Comparison of ENCODE assay signal across 8 cellular contexts in genomic region chr9:89312154-89312616, GRCh38. TPM values are rescaled to one million over a fixed set of nuclear protein-coding genes. Genes with fewer than 3 reads are reported as not detected.
DNase-seq lines count a peak whose midpoint lies in the region; ATAC-seq, FAIRE-seq and TF ChIP-seq lines count a peak whose summit lies in the region.

No MANE protein-coding gene starts in this region.

- WGBS in endodermal cell (ENCODE audit: insufficient coverage in 1 of 2, insufficient read length in 1 of 2), 2 experiments, result 0 to 1% methylated on average over 7 to 11 of the region's 11 CpGs

- no peaks in the 10 kb centered on the region for H3K9me3 ChIP-seq in endodermal cell (ENCODE audit: control insufficient read depth, low read length)

- H3K4me3 Mint-ChIP-seq in endodermal cell (peak overlapping the region; percentile 94), osteocyte (ENCODE audit: unreplicated experiment) (peak overlapping the region; percentile 91)

- no peak for ATAC-seq in HG03039 (IDR thresholded peaks at IDR 0.05; ENCODE audit: unreplicated experiment)

- FAIRE-seq in RCC 7860 (lab: Jason Lieb, UNC), result no peak

- H3K9me3 Mint-ChIP-seq in endodermal cell (no peaks in the 10 kb centered on the region), osteocyte (ENCODE audit: unreplicated experiment) (no peaks in the 10 kb centered on the region)

- no peak for TF ChIP-seq CTCF in endodermal cell (conservative IDR thresholded peaks at IDR 0.05)
- no peak for TF ChIP-seq CTCF in osteocyte (IDR thresholded peaks at IDR 0.05)

- no peak overlapping the region for H3K27ac ChIP-seq in endodermal cell (ENCODE audit: low read depth, low read length)

- peak overlapping the region; percentile 94 for H3K27ac Mint-ChIP-seq in endodermal cell
- H3K27ac Mint-ChIP-seq in osteocyte (ENCODE audit: unreplicated experiment), result peak overlapping the region; percentile 81

- no peaks in the 10 kb centered on the region for H3K27me3 ChIP-seq in endodermal cell (ENCODE audit: control insufficient read depth, insufficient read depth, low read length, poor library complexity, severe bottlenecking)

- H3K4me3 ChIP-seq in endodermal cell (ENCODE audit: low read length), result peak overlapping the region; percentile 96

- peak overlapping the region; percentile 98 for H3K9ac ChIP-seq in endodermal cell (ENCODE audit: extremely low read depth, low read length, poor library complexity, severe bottlenecking)

- H3K27me3 Mint-ChIP-seq in endodermal cell (ENCODE audit: insufficient read depth) (no peaks in the 10 kb centered on the region), osteocyte (ENCODE audit: unreplicated experiment) (no peaks in the 10 kb centered on the region)

- H3K4me1 ChIP-seq in endodermal cell (ENCODE audit: control insufficient read depth, insufficient read depth, low read length), result peaks cover 7% of the 10 kb centered on the region

- H3K36me3 Mint-ChIP-seq in endodermal cell (ENCODE audit: low read depth), result peaks cover 26% of the 10 kb centered on the region
- H3K36me3 Mint-ChIP-seq in osteocyte (ENCODE audit: unreplicated experiment), result peaks cover 4% of the 10 kb centered on the region

- H3K36me3 ChIP-seq in endodermal cell (ENCODE audit: control insufficient read depth, insufficient read depth, low read length), result peaks cover 42% of the 10 kb centered on the region

- H3K4me1 Mint-ChIP-seq in endodermal cell, result peaks cover 19% of the 10 kb centered on the region
- peaks cover 39% of the 10 kb centered on the region for H3K4me1 Mint-ChIP-seq in osteocyte (ENCODE audit: unreplicated experiment)

- DNase-seq in SIG-M5 treated with dmso at 0.1 percent for 504 hours (lab: John Stamatoyannopoulos, UW; ENCODE audit: unreplicated experiment) (peak; percentile 17), SIG-M5 (lab: John Stamatoyannopoulos, UW) (no peak), RCC 7860 (ENCODE audit: low spot score) (peak; percentile 32), endodermal cell (no peak), osteocyte (ENCODE audit: extremely low spot score, unreplicated experiment) (no peak), inferior parietal cortex (ENCODE audit: extremely low spot score) (no peak)
- DNase-seq in stimulated activated CD4-positive, alpha-beta T cell treated with anti-CD3 and anti-CD28 coated beads, Interleukin-4, amount 100 ng/mL, for 1 hour, result no peak

RNA-seq across cellular contexts. Expression of gene CKS2, which starts 1.2 kb away (rescaled TPM):
- total RNA-seq in endodermal cell, result 100 to 1,000 TPM; 163 to 209 TPM
- 377 TPM for polyA plus RNA-seq in endodermal cell (2013, experiment 1 of 2)
- 393 TPM for polyA plus RNA-seq in endodermal cell (2013, experiment 2 of 2)
- total RNA-seq in osteocyte, result 23.7 and 29.2 TPM in 2 replicates

RNA-seq across cellular contexts. Expression of gene SECISBP2, which starts 6.1 kb away (rescaled TPM):
- total RNA-seq in endodermal cell, result 10 to 100 TPM; 55.7 to 56.0 TPM
- 56.8 TPM for polyA plus RNA-seq in endodermal cell (2013, experiment 1 of 2)
- 48.8 TPM for polyA plus RNA-seq in endodermal cell (2013, experiment 2 of 2)
- 30.6 and 31.5 TPM in 2 replicates for total RNA-seq in osteocyte

Comparison
In these comparisons a context has a peak if more than half of its experiments do, and no peak if none do; other contexts are left out.
1. DNase-seq: peak in SIG-M5 treated with dmso at 0.1 percent for 504 hours (single experiment) and RCC 7860 (single experiment); none in SIG-M5 (single experiment), endodermal cell (single experiment), osteocyte (single experiment), stimulated activated CD4-positive, alpha-beta T cell treated with anti-CD3 and anti-CD28 coated beads, Interleukin-4, amount 100 ng/mL, for 1 hour (single experiment) and inferior parietal cortex (single experiment).